In genomic region chr4:180827193-180827592, GRCh38 we compare ENCODE assay signal across 1 cellular context.
TF ChIP-seq lines count a peak whose summit lies in the region.

No MANE protein-coding gene starts in this region.

TF ChIP-seq in GM23338, 12 proteins besides CTCF, POLR2A, EP300 and RAD21 (continued from another document):
- TF ChIP-seq, protein P1, sequence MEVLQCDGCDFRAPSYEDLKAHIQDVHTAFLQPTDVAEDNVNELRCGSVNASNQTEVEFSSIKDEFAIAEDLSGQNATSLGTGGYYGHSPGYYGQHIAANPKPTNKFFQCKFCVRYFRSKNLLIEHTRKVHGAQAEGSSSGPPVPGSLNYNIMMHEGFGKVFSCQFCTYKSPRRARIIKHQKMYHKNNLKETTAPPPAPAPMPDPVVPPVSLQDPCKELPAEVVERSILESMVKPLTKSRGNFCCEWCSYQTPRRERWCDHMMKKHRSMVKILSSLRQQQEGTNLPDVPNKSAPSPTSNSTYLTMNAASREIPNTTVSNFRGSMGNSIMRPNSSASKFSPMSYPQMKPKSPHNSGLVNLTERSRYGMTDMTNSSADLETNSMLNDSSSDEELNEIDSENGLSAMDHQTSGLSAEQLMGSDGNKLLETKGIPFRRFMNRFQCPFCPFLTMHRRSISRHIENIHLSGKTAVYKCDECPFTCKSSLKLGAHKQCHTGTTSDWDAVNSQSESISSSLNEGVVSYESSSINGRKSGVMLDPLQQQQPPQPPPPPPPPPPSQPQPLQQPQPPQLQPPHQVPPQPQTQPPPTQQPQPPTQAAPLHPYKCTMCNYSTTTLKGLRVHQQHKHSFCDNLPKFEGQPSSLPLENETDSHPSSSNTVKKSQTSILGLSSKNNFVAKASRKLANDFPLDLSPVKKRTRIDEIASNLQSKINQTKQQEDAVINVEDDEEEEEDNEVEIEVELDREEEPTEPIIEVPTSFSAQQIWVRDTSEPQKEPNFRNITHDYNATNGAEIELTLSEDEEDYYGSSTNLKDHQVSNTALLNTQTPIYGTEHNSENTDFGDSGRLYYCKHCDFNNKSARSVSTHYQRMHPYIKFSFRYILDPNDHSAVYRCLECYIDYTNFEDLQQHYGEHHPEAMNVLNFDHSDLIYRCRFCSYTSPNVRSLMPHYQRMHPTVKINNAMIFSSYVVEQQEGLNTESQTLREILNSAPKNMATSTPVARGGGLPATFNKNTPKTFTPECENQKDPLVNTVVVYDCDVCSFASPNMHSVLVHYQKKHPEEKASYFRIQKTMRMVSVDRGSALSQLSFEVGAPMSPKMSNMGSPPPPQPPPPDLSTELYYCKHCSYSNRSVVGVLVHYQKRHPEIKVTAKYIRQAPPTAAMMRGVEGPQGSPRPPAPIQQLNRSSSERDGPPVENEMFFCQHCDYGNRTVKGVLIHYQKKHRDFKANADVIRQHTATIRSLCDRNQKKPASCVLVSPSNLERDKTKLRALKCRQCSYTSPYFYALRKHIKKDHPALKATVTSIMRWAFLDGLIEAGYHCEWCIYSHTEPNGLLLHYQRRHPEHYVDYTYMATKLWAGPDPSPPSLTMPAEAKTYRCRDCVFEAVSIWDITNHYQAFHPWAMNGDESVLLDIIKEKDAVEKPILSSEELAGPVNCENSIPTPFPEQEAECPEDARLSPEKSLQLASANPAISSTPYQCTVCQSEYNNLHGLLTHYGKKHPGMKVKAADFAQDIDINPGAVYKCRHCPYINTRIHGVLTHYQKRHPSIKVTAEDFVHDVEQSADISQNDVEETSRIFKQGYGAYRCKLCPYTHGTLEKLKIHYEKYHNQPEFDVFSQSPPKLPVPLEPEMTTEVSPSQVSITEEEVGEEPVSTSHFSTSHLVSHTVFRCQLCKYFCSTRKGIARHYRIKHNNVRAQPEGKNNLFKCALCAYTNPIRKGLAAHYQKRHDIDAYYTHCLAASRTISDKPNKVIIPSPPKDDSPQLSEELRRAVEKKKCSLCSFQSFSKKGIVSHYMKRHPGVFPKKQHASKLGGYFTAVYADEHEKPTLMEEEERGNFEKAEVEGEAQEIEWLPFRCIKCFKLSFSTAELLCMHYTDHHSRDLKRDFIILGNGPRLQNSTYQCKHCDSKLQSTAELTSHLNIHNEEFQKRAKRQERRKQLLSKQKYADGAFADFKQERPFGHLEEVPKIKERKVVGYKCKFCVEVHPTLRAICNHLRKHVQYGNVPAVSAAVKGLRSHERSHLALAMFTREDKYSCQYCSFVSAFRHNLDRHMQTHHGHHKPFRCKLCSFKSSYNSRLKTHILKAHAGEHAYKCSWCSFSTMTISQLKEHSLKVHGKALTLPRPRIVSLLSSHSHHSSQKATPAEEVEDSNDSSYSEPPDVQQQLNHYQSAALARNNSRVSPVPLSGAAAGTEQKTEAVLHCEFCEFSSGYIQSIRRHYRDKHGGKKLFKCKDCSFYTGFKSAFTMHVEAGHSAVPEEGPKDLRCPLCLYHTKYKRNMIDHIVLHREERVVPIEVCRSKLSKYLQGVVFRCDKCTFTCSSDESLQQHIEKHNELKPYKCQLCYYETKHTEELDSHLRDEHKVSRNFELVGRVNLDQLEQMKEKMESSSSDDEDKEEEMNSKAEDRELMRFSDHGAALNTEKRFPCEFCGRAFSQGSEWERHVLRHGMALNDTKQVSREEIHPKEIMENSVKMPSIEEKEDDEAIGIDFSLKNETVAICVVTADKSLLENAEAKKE (CRISPR knock-in tag; IDR thresholded peaks at IDR 0.05): no peak
- no peak for TF ChIP-seq POLR2AphosphoS5 (IDR thresholded peaks at IDR 0.05; ENCODE audit: low read depth)
- TF ChIP-seq ETS1 (IDR thresholded peaks at IDR 0.05): no peak
- no peak for TF ChIP-seq EZH2 (IDR thresholded peaks at IDR 0.05; ENCODE audit: low read depth, unreplicated experiment)
- no peak for TF ChIP-seq CREB1 (CRISPR knock-in tag; IDR thresholded peaks at IDR 0.05; ENCODE audit: low read depth)
- TF ChIP-seq ZNF114 (CRISPR knock-in tag; IDR thresholded peaks at IDR 0.05): no peak
TF ChIP-seq in GM23338: peak in this region for 0.
